ENCODE assay signal across 22 cellular contexts in the genomic region with DNA sequence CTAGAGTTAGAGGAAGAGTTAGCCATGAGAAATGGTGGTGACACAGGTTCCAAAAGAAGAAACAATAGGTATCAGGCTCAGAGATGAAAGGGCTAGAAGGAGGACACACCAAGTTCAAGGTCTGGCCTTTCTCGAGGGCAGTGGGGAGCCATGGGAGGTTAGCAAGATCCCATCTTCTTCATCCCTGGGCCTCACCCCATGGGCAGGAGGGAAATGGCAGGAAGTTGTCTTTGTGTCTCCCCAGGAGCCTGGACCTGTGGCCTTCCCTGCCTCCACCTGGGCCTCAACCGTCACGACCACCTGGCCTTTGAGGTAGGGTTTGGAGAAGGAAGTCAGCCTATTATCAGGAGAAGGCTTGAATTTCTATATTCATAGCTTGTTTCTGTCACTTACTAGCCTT. TPM values are rescaled to one million over a fixed set of nuclear protein-coding genes. Genes with fewer than 3 reads are reported as not detected.
DNase-seq lines count a peak whose midpoint lies in the region; ATAC-seq and TF ChIP-seq lines count a peak whose summit lies in the region.
"Had no signal": no experiment of that assay in that cellular context is flagged by ENCODE, and none has a peak within 500 bp of the region (broad histone marks: within the 10 kb centered on the region; RNA-seq: fewer than 3 reads in every experiment).

No MANE protein-coding gene starts in this region.

- TF ChIP-seq CTCF in left ventricle myocardium inferior (IDR thresholded peaks at IDR 0.05; ENCODE audit: borderline replicate concordance): no peak
- no peak for TF ChIP-seq CTCF in right atrium auricular region (IDR thresholded peaks at IDR 0.05)
- TF ChIP-seq CTCF in Panc1 (IDR thresholded peaks at IDR 0.05): no peak
- TF ChIP-seq CTCF in esophagus squamous epithelium (IDR thresholded peaks at IDR 0.05): no peak
- TF ChIP-seq CTCF in upper lobe of right lung (IDR thresholded peaks at IDR 0.05): no peak

- POLR2A ChIA-PET in Panc1 (lab: Charles Lee): no interaction called here

- in situ Hi-C loops in Panc1 (cut with HindIII; ENCODE audit: low pct_unique_long_range_greater_than_20kb, low sequenced_read_pairs): no loop called here

- 94% methylated on average over 3 of the region's 3 CpGs for WGBS in esophagus squamous epithelium, 2 donors

- no peaks in the 10 kb centered on the region for H3K36me3 ChIP-seq in left ventricle myocardium inferior
- H3K36me3 ChIP-seq in right atrium auricular region: no peaks in the 10 kb centered on the region
- no peaks in the 10 kb centered on the region for H3K36me3 ChIP-seq in Panc1 (ENCODE audit: control insufficient read depth, insufficient read depth, low read length)
- H3K36me3 ChIP-seq in esophagus squamous epithelium: no peaks in the 10 kb centered on the region
- no peaks in the 10 kb centered on the region for H3K36me3 ChIP-seq in upper lobe of right lung
- H3K36me3 ChIP-seq: thyroid gland had no signal

- ATAC-seq in Panc1 (no peak), upper lobe of right lung (no peak), GM18520 (IDR thresholded peaks at IDR 0.05; ENCODE audit: unreplicated experiment) (no peak)

- no peak overlapping the region for H3K4me3 ChIP-seq in left ventricle myocardium inferior
- H3K4me3 ChIP-seq in right atrium auricular region: no peak overlapping the region
- H3K4me3 ChIP-seq in Panc1 (ENCODE audit: low read depth in 2 of 2, low read length in 2 of 2): no peak overlapping the region
- H3K4me3 ChIP-seq in esophagus squamous epithelium: no peak overlapping the region
- H3K4me3 ChIP-seq in upper lobe of right lung: no peak overlapping the region
- H3K4me3 ChIP-seq: thyroid gland had no signal

- no TSS peak for BruUV-seq in Panc1 (replicated peaks; lab: Mats Ljungman, UMichigan)

- no peak for TF ChIP-seq POLR2A in esophagus squamous epithelium (IDR thresholded peaks at IDR 0.05)

- DNase-seq in left ventricle myocardium inferior (no peak), right atrium auricular region (ENCODE audit: low spot score) (no peak), Panc1 (ENCODE audit: low read depth, low spot score) (no peak), esophagus squamous epithelium (lab: John Stamatoyannopoulos, UW) (no peak), upper lobe of right lung (peak; percentile 28), DMS153 treated with DMSO at 0.1 percent for 48 hours (lab: John Stamatoyannopoulos, UW; ENCODE audit: unreplicated experiment) (no peak), NCI-H524 treated with DMSO at 0.1 percent for 48 hours (lab: John Stamatoyannopoulos, UW) (no peak)
- DNase-seq: activated CD4-positive, alpha-beta T cell treated with anti-CD3 and anti-CD28 coated beads, Interleukin-2, amount 50 U/mL, for 48 hours; aorta; Caco-2; effector CD4-positive, alpha-beta T cell; KG1; NCI-H1092 treated with DMSO at 0.1 percent for 48 hours; NCI-H524; right cardiac atrium; Right ventricle myocardium superior; thyroid gland had no signal

- peak overlapping the region; percentile 49 for H3K27ac ChIP-seq in left ventricle myocardium inferior (replicated peaks)
- H3K27ac ChIP-seq in right atrium auricular region: peak overlapping the region in 1 of 2 donors; percentile 36
- H3K27ac ChIP-seq in Panc1 (ENCODE audit: low read length): peak overlapping the region; percentile 88; the same call in 1 of the 2 replicates
- peak overlapping the region; percentile 28 to 88 (median 80) for H3K27ac ChIP-seq in esophagus squamous epithelium
- no peak overlapping the region for H3K27ac ChIP-seq in upper lobe of right lung

- no peaks in the 10 kb centered on the region for H3K9me3 ChIP-seq in left ventricle myocardium inferior (replicated peaks)
- H3K9me3 ChIP-seq in right atrium auricular region: no peaks in the 10 kb centered on the region
- H3K9me3 ChIP-seq in Panc1 (ENCODE audit: control insufficient read depth, insufficient read depth, low read depth, low read length): no peaks in the 10 kb centered on the region
- H3K9me3 ChIP-seq in esophagus squamous epithelium: no peaks in the 10 kb centered on the region
- no peaks in the 10 kb centered on the region for H3K9me3 ChIP-seq in upper lobe of right lung
- H3K9me3 ChIP-seq: Caco-2, thyroid gland had no signal

- H3K4me1 ChIP-seq in left ventricle myocardium inferior: peaks cover 12% of the 10 kb centered on the region
- H3K4me1 ChIP-seq in right atrium auricular region: peaks cover 0 to 9% of the 10 kb centered on the region in 2 donors
- peaks cover 13% of the 10 kb centered on the region for H3K4me1 ChIP-seq in Panc1 (ENCODE audit: control insufficient read depth, insufficient read depth, low read length)
- H3K4me1 ChIP-seq in esophagus squamous epithelium: peaks cover 15 to 66% (median 41%) of the 10 kb centered on the region in 3 donors
- H3K4me1 ChIP-seq in upper lobe of right lung: peaks cover 11% of the 10 kb centered on the region

- peaks cover 6% of the 10 kb centered on the region for H3K27me3 ChIP-seq in left ventricle myocardium inferior (ENCODE audit: low read depth)
- H3K27me3 ChIP-seq in right atrium auricular region: no peaks in the 10 kb centered on the region
- H3K27me3 ChIP-seq in Panc1 (ENCODE audit: control insufficient read depth, insufficient read depth, low read length): no peaks in the 10 kb centered on the region
- peaks cover 0 to 6% (median 0%) of the 10 kb centered on the region in 4 donors for H3K27me3 ChIP-seq in esophagus squamous epithelium
- no peaks in the 10 kb centered on the region for H3K27me3 ChIP-seq in upper lobe of right lung
- H3K27me3 ChIP-seq: thyroid gland had no signal

- intact Hi-C loops in left ventricle myocardium inferior (cut with micrococcal nuclease): loop anchor here (10.0 kb wide), 1 partner anchor 80 kb away; no protein-coding TSS in a partner anchor
- intact Hi-C loops in Panc1 (cut with micrococcal nuclease; ENCODE audit: unreplicated experiment): loop anchor here (5.0 kb wide), 1 partner anchor 77 kb away; no protein-coding TSS in a partner anchor
- intact Hi-C loops in esophagus squamous epithelium (cut with DNase I): no loop called here
- intact Hi-C loops in upper lobe of right lung (cut with DNase I): no loop called here

- CTCF ChIA-PET in Panc1 (lab: Charles Lee): interaction anchor here (0.9 to 1.7 kb wide), 2 partner anchors 10 to 18 kb away, joined by 4 to 5 read pairs; no protein-coding TSS in a partner anchor

RNA-seq across cellular contexts. Expression of a gene that starts 5.8 kb away (rescaled TPM):
- total RNA-seq in left ventricle myocardium inferior (not detected), right atrium auricular region (under 1 TPM in 1 of 2 donors, not detected in 1; 0.83 TPM), Panc1 (2021; ENCODE audit: unreplicated experiment) (0.36 TPM), esophagus squamous epithelium (not detected), upper lobe of right lung (not detected)
- polyA plus RNA-seq in Panc1 (2012; ENCODE audit: insufficient read length): not detected
- total RNA-seq: activated T-helper 1 cell treated with anti-CD3 and anti-CD28 coated beads, Interleukin-12 subunit alpha, Interleukin-12 subunit beta, Interleukin-2, Interleukin-4 antibody, amounts not matched to agents 30 ng/mL and 10 ng/mL and 1 ng/mL, durations not matched to agents 14 hours and 24 hours and 36 hours; Caco-2; fibroblast of lung; mononuclear cell; Right ventricle myocardium superior had no signal
- polyA plus RNA-seq: aorta, fibroblast of lung, GM23338 had no signal

RNA-seq across cellular contexts. Expression of a gene that starts 17.0 kb away (rescaled TPM):
- 0.41 TPM for total RNA-seq in left ventricle myocardium inferior
- 1 to 10 TPM in 1 of 2 donors, not detected in 1; 2.1 TPM for total RNA-seq in right atrium auricular region
- 0.72 TPM for total RNA-seq in Panc1 (2021; ENCODE audit: unreplicated experiment)
- 0.16 TPM for polyA plus RNA-seq in Panc1 (2012; ENCODE audit: insufficient read length)
- total RNA-seq in esophagus squamous epithelium: 10 to 100 TPM in 3 of 4 donors, 1 to 10 TPM in 1; 4.7 to 42.2 (median 18.6) TPM
- total RNA-seq in upper lobe of right lung: 14.3 TPM
- total RNA-seq: activated T-helper 1 cell treated with anti-CD3 and anti-CD28 coated beads, Interleukin-12 subunit alpha, Interleukin-12 subunit beta, Interleukin-2, Interleukin-4 antibody, amounts not matched to agents 30 ng/mL and 10 ng/mL and 1 ng/mL, durations not matched to agents 14 hours and 24 hours and 36 hours; Caco-2; fibroblast of lung; mononuclear cell had no signal
- polyA plus RNA-seq: fibroblast of lung had no signal

RNA-seq across cellular contexts. Expression of a gene that starts 28.0 kb away (rescaled TPM):
- total RNA-seq in left ventricle myocardium inferior: not detected
- total RNA-seq in right atrium auricular region: under 1 TPM in 1 of 2 donors, not detected in 1; 0.08 TPM
- 0.31 TPM for total RNA-seq in Panc1 (2021; ENCODE audit: unreplicated experiment)
- 0.17 TPM for polyA plus RNA-seq in Panc1 (2012; ENCODE audit: insufficient read length)
- not detected for total RNA-seq in esophagus squamous epithelium
- 0.35 TPM for total RNA-seq in upper lobe of right lung
- total RNA-seq: activated T-helper 1 cell treated with anti-CD3 and anti-CD28 coated beads, Interleukin-12 subunit alpha, Interleukin-12 subunit beta, Interleukin-2, Interleukin-4 antibody, amounts not matched to agents 30 ng/mL and 10 ng/mL and 1 ng/mL, durations not matched to agents 14 hours and 24 hours and 36 hours; Caco-2; GM23338; mononuclear cell; Right ventricle myocardium superior; thyroid gland had no signal
- polyA plus RNA-seq: aorta, fibroblast of lung had no signal

RNA-seq across cellular contexts. Expression of a gene that starts 41.0 kb away (rescaled TPM):
- total RNA-seq in left ventricle myocardium inferior: 7.4 TPM
- 1 to 10 TPM; 4.6 to 9.8 TPM for total RNA-seq in right atrium auricular region
- total RNA-seq in Panc1 (2021; ENCODE audit: unreplicated experiment): 0.49 TPM
- 0.07 TPM for polyA plus RNA-seq in Panc1 (2012; ENCODE audit: insufficient read length)
- 1 to 10 TPM in 1 of 4 donors, under 1 TPM in 3; 0.13 to 2.9 (median 0.23) TPM for total RNA-seq in esophagus squamous epithelium
- 1.2 TPM for total RNA-seq in upper lobe of right lung
- total RNA-seq: mononuclear cell had no signal

Comparison
In these comparisons a context has a peak if more than half of its experiments do, and no peak if none do; other contexts are left out.
1. intact Hi-C loops: an anchor here in left ventricle myocardium inferior (10.0 kb wide) and Panc1 (5.0 kb wide); none called in esophagus squamous epithelium and upper lobe of right lung.